8 cellular contexts compared by ENCODE assay signal in genomic region chr7:86926732-86927131, GRCh38.
DNase-seq lines count a peak whose midpoint lies in the region; ATAC-seq and TF ChIP-seq lines count a peak whose summit lies in the region.

No MANE protein-coding gene starts in this region.

- no peak overlapping the region for H3K4me3 ChIP-seq in Jurkat, Clone E6-1 (ENCODE audit: low read length)
- no peak overlapping the region for H3K4me3 ChIP-seq in mesendoderm (ENCODE audit: low read length)

- no peak overlapping the region for H2AK5ac ChIP-seq in mesendoderm (ENCODE audit: low read length)

- H3K4me2 ChIP-seq in mesendoderm (ENCODE audit: low read length) = no peak overlapping the region

- H3K27ac Mint-ChIP-seq in chondrocyte (ENCODE audit: unreplicated experiment) = no peak overlapping the region

- H2BK120ac ChIP-seq in mesendoderm (ENCODE audit: low read depth, low read length) = no peak overlapping the region

- peaks cover 9% of the 10 kb centered on the region for H3K36me3 Mint-ChIP-seq in chondrocyte (ENCODE audit: low read depth)

- H3K79me1 ChIP-seq in mesendoderm (ENCODE audit: low read length) = no peaks in the 10 kb centered on the region

- no peak overlapping the region for H4K8ac ChIP-seq in mesendoderm (ENCODE audit: low read depth, low read length)

- peak; percentile 87 for TF ChIP-seq CTCF in chondrocyte (IDR thresholded peaks at IDR 0.05)

- H3K4me3 Mint-ChIP-seq in chondrocyte (ENCODE audit: unreplicated experiment) = no peak overlapping the region

- H3K56ac ChIP-seq in mesendoderm (ENCODE audit: low read length) = no peak overlapping the region

- no peak overlapping the region for H3K27ac ChIP-seq in mesendoderm (ENCODE audit: low read depth, low read length)

- DNase-seq in NCI-H524 (lab: John Stamatoyannopoulos, UW) (peak; percentile 4 to 64), NCI-H524 treated with DMSO at 0.1 percent for 48 hours (lab: John Stamatoyannopoulos, UW) (no peak), OCI-M1 (lab: John Stamatoyannopoulos, UW) (peak; percentile 87), chondrocyte (ENCODE audit: low spot score) (no peak), mesendoderm (peak; percentile 69), 8988T (no peak)
- DNase-seq in Jurkat, Clone E6-1 (ENCODE audit: low read depth, low spot score) = peak; percentile 52

- no peak overlapping the region for H3K9ac ChIP-seq in mesendoderm (ENCODE audit: low read length)

- no peak overlapping the region for H3K23ac ChIP-seq in mesendoderm (ENCODE audit: low read length)

- H3K27me3 Mint-ChIP-seq in chondrocyte (ENCODE audit: low read depth) = no peaks in the 10 kb centered on the region

- peak; percentile 62 for ATAC-seq in GM19324 (IDR thresholded peaks at IDR 0.05; ENCODE audit: low FRiP score, unreplicated experiment)

- WGBS in mesendoderm (ENCODE audit: extremely low coverage, insufficient coverage, low lambda C conversion rate) = no CpG with 5 or more reads among the region's 2 CpGs

- H2BK5ac ChIP-seq in mesendoderm (ENCODE audit: low read length) = no peak overlapping the region

- H3K4me1 ChIP-seq in mesendoderm (ENCODE audit: control insufficient read depth, low read depth, low read length) = peaks cover 3% of the 10 kb centered on the region

- no peak overlapping the region for H4K5ac ChIP-seq in mesendoderm (ENCODE audit: low read length)

- no peak overlapping the region for H3K4ac ChIP-seq in mesendoderm (ENCODE audit: low read depth, low read length)

- H3K9me3 Mint-ChIP-seq in chondrocyte (ENCODE audit: low read depth) = no peaks in the 10 kb centered on the region

- H3K18ac ChIP-seq in mesendoderm (ENCODE audit: low read length) = no peak overlapping the region

- peaks cover under 1% of the 10 kb centered on the region for H3K4me1 Mint-ChIP-seq in chondrocyte (ENCODE audit: low read depth)

- H2BK15ac ChIP-seq in mesendoderm (replicated peaks; ENCODE audit: low read depth) = no peak overlapping the region

- no peaks in the 10 kb centered on the region for H3K36me3 ChIP-seq in mesendoderm (ENCODE audit: control insufficient read depth, insufficient read depth, low read length)

- H3K27me3 ChIP-seq in mesendoderm (ENCODE audit: insufficient read depth, low read length, poor library complexity) = no peaks in the 10 kb centered on the region

- no peaks in the 10 kb centered on the region for H3K79me2 ChIP-seq in mesendoderm (ENCODE audit: control insufficient read depth, insufficient read depth, low read length)

Comparison
In these comparisons a context has a peak if more than half of its experiments do, and no peak if none do; other contexts are left out.
1. DNase-seq: peak in NCI-H524 (2 of 2), Jurkat, Clone E6-1 (single experiment), OCI-M1 (single experiment) and mesendoderm (single experiment); none in NCI-H524 treated with DMSO at 0.1 percent for 48 hours (single experiment), chondrocyte (single experiment) and 8988T (single experiment).